22 cellular contexts compared by ENCODE assay signal in the genomic region with DNA sequence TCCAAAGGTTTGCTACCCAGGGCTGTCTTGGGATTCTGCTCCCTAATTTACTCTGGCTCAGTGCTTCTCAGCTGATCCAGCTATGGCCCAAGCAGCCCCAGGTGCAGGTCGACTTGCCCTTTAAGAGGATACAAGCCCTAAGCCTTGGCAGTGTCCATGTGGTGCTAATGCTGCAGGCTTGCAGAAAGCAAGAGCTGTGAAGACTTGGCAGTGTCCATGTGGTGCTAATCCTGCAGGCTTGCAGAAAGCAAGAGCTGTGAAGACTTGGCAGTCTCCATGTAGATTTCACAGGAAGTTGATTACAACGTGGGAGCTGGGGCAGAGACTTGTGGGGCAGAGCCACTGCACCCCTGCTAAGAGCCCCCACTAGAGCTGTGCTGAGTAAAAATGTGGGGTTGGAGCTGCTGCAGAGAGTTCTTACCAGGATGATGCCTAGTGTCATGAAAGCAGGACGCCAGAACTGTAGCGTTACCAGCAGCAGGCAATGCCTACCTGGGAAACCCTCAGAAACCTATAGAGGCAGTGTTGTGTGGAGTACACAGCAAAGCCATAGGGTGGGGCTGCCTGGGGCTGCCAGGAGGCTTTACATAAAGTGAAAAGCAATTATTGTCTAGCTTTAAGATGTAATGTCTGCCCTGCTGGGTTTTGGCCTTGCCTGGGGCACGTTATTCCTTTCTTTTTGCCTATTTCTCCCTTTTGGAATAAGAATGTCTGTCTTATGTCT. TPM values are rescaled to one million over a fixed set of nuclear protein-coding genes. Genes with fewer than 3 reads are reported as not detected.
DNase-seq lines count a peak whose midpoint lies in the region; ATAC-seq, FAIRE-seq and TF ChIP-seq lines count a peak whose summit lies in the region.
"Had no signal": no experiment of that assay in that cellular context is flagged by ENCODE, and none has a peak within 500 bp of the region (broad histone marks: within the 10 kb centered on the region; RNA-seq: fewer than 3 reads in every experiment).

No MANE protein-coding gene starts in this region.

- H4K20me1 ChIP-seq in H1 (replicated peaks in 1 of 2; ENCODE audit: control insufficient read depth in 1 of 2, insufficient read depth in 2 of 2, low read length in 2 of 2): no peaks in the 10 kb centered on the region

- peak; percentile 68 for ATAC-seq in left colon

- no peak for TF ChIP-seq EP300 in H1 (IDR thresholded peaks at IDR 0.05; ENCODE audit: borderline replicate concordance in 1 of 2, low read depth in 2 of 2, low read length in 2 of 2)

- H3K56ac ChIP-seq in H1 (replicated peaks; ENCODE audit: insufficient read length, low read depth, low read length): no peak overlapping the region

- H3K36me3 Mint-ChIP-seq in CD4-positive, alpha-beta memory T cell: no peaks in the 10 kb centered on the region
- H3K36me3 Mint-ChIP-seq: IgD-negative memory B cell had no signal

- peak overlapping the region; percentile 92; the same call in 1 of the 2 replicates for H2BK12ac ChIP-seq in H1 (ENCODE audit: low read depth, low read length)

- POLR2A ChIA-PET in H1 (lab: Charles Lee; ENCODE audit: partially characterized antibody): no interaction called here
- POLR2A ChIA-PET in CD4-positive, alpha-beta memory T cell (lab: Charles Lee; ENCODE audit: partially characterized antibody): no interaction called here

- DNase-seq in ELF-1 (ENCODE audit: low read depth, low spot score) (peak; percentile 37), HAP-1 (ENCODE audit: low spot score in 2 of 2) (peak; percentile 67 to 70), H1 (ENCODE audit: low read depth in 1 of 2, low spot score in 2 of 2) (no peak), left colon (no peak), NCI-H187 treated with DMSO at 0.1 percent for 48 hours (lab: John Stamatoyannopoulos, UW) (no peak), GM19240 (ENCODE audit: insufficient read length, low spot score) (no peak), COR-L47 (lab: John Stamatoyannopoulos, UW) (no peak)
- DNase-seq in CD4-positive, alpha-beta memory T cell: no peak
- DNase-seq: BE2C; Calu3; CD4-positive, alpha-beta T cell; MM.1S; NCI-H1092 treated with DMSO at 0.1 percent for 48 hours; NCI-H146; NCI-H2081; NCI-H2171 treated with DMSO at 0.1 percent for 48 hours; NCI-H446; NCI-H526 treated with DMSO at 0.1 percent for 48 hours; Peyer's patch had no signal

- H2AK5ac ChIP-seq in H1 (ENCODE audit: low read depth, low read length): no peak overlapping the region

- H3K4me1 ChIP-seq in HAP-1 (peaks cover 26% of the 10 kb centered on the region), H1 (replicated peaks in 1 of 4; ENCODE audit: control insufficient read depth in 3 of 4, insufficient read depth in 4 of 4, low read length in 3 of 4) (peaks cover 0 to 15% (median 8%) of the 10 kb centered on the region in 4 experiments; a peak in 4 of 7 replicates)
- no peaks in the 10 kb centered on the region for H3K4me1 ChIP-seq in CD4-positive, alpha-beta memory T cell (ENCODE audit: insufficient read depth, low read length)
- H3K4me1 ChIP-seq: BE2C, Peyer's patch had no signal

- no peak overlapping the region for H3K4me2 ChIP-seq in H1 (ENCODE audit: insufficient read depth in 1 of 2, low read depth in 2 of 2, low read length in 2 of 2)

- WGBS in H1 (ENCODE audit: extremely low coverage in 1 of 2, insufficient coverage in 1 of 2, insufficient read length in 1 of 2, insufficient replicate concordance in 2 of 2, low coverage in 1 of 2, low lambda C conversion rate in 2 of 2, missing lambda C conversion rate in 1 of 2), 2 experiments: 67% methylated on average over 5 of the region's 5 CpGs; no CpG with 5 or more reads in 1 of the 2 experiments

- H3K9me3 ChIP-seq in HAP-1: peaks cover 14% of the 10 kb centered on the region
- H3K9me3 ChIP-seq in H1 (ENCODE audit: insufficient read depth in 2 of 2, low read depth in 1 of 2, low read length in 1 of 2): no peaks in the 10 kb centered on the region
- H3K9me3 ChIP-seq in CD4-positive, alpha-beta memory T cell (ENCODE audit: control insufficient read depth in 1 of 2, low read length in 2 of 2): no peaks in the 10 kb centered on the region
- H3K9me3 ChIP-seq: BE2C, Peyer's patch had no signal

- no peak overlapping the region for H3K27ac Mint-ChIP-seq in CD4-positive, alpha-beta memory T cell
- H3K27ac Mint-ChIP-seq: CD4-positive, alpha-beta T cell; IgD-negative memory B cell had no signal

- CTCF ChIA-PET in H1 (lab: Charles Lee; ENCODE audit: partially characterized antibody): interaction anchor here (0.7 to 1.7 kb wide), 6 partner anchors 9 to 264 kb away, joined by 3 to 5 read pairs (median 4); a partner anchor contains a TSS
- CTCF ChIA-PET in CD4-positive, alpha-beta memory T cell (lab: Charles Lee; ENCODE audit: partially characterized antibody): no interaction called here

- H3K27me3 ChIP-seq in HAP-1 (ENCODE audit: low read depth) (no peaks in the 10 kb centered on the region), H1 (replicated peaks in 1 of 4; ENCODE audit: control insufficient read depth in 3 of 4, extremely low read depth in 1 of 4, insufficient read depth in 3 of 4, low read length in 3 of 4) (no peaks in the 10 kb centered on the region)
- no peaks in the 10 kb centered on the region for H3K27me3 ChIP-seq in CD4-positive, alpha-beta memory T cell (ENCODE audit: insufficient read depth, low read length)
- H3K27me3 ChIP-seq: BE2C, Peyer's patch had no signal

- H2BK15ac ChIP-seq in H1 (ENCODE audit: low read length): no peak overlapping the region

- TF ChIP-seq RAD21 in H1 (IDR thresholded peaks at IDR 0.05 in 1 of 2, conservative IDR thresholded peaks at IDR 0.05 in 1 of 2; ENCODE audit: low read depth in 2 of 2, low read length in 2 of 2): no peak; a peak in 1 of 4 replicates

- H3K27me3 Mint-ChIP-seq in CD4-positive, alpha-beta memory T cell: peaks cover 3 to 8% of the 10 kb centered on the region in 2 donors
- H3K27me3 Mint-ChIP-seq: IgD-negative memory B cell had no signal

- no peak overlapping the region for H4K5ac ChIP-seq in H1 (ENCODE audit: insufficient read length, low read depth, low read length)

- H3K27ac ChIP-seq in H1 (ENCODE audit: low read depth, low read length): 0 out of 2 replicates have a peak overlapping the region, but pooled peaks have one; percentile 5
- H3K27ac ChIP-seq in CD4-positive, alpha-beta memory T cell (ENCODE audit: low read depth, low read length): no peak overlapping the region
- H3K27ac ChIP-seq: Peyer's patch had no signal

- H2BK120ac ChIP-seq in H1 (replicated peaks; ENCODE audit: low read depth, low read length): no peak overlapping the region

- TF ChIP-seq POLR2A in H1 (IDR thresholded peaks at IDR 0.05; ENCODE audit: control extremely low read depth in 1 of 2, low read depth in 2 of 2, low read length in 2 of 2): no peak

- H4K91ac ChIP-seq in H1 (replicated peaks; ENCODE audit: insufficient read length, low read length): peak overlapping the region; percentile 81

- peak overlapping the region; percentile 94 for H2BK20ac ChIP-seq in H1 (ENCODE audit: low read length)

- no peak overlapping the region for H3K4me3 ChIP-seq in HAP-1
- no peak overlapping the region for H3K4me3 ChIP-seq in H1 (ENCODE audit: extremely low read depth in 1 of 4, insufficient read depth in 2 of 4, low read depth in 3 of 4, low read length in 4 of 4)
- H3K4me3 ChIP-seq in CD4-positive, alpha-beta memory T cell (ENCODE audit: low read length in 2 of 2): no peak overlapping the region
- H3K4me3 ChIP-seq: Peyer's patch had no signal

- in situ Hi-C loops in HAP-1 (cut with MboI; ENCODE audit: low sequenced_read_pairs): no loop called here

- no peak overlapping the region for H3K23ac ChIP-seq in H1 (ENCODE audit: insufficient read length)

- peak; percentile 55 for FAIRE-seq in H1 (lab: Jason Lieb, UNC)
- FAIRE-seq: A204.1 had no signal

- peak overlapping the region; percentile 85; the same call in 1 of the 2 replicates for H3K18ac ChIP-seq in H1 (ENCODE audit: extremely low read depth, low read length)

- H4K8ac ChIP-seq in H1 (ENCODE audit: extremely low read depth, insufficient read depth, low read length): no peak overlapping the region

- peak; percentile 7 to 32 (median 13); a peak in 3 of 4 replicates for TF ChIP-seq CTCF in H1 (IDR thresholded peaks at IDR 0.05; ENCODE audit: control extremely low read depth in 1 of 3, insufficient read depth in 1 of 3, low read depth in 1 of 3, low read length in 3 of 3)

- H3K4me1 Mint-ChIP-seq in CD4-positive, alpha-beta memory T cell: no peaks in the 10 kb centered on the region

- no peaks in the 10 kb centered on the region for H3K79me2 ChIP-seq in H1 (ENCODE audit: control insufficient read depth in 1 of 2, insufficient read depth in 2 of 2, low read length in 2 of 2)

- no peak overlapping the region for H2AFZ ChIP-seq in H1 (ENCODE audit: low read length)

- no peak overlapping the region for H3K4ac ChIP-seq in H1 (replicated peaks; ENCODE audit: insufficient read length, low read depth, low read length)

- no peak overlapping the region for H3K9ac ChIP-seq in H1 (replicated peaks in 1 of 4; ENCODE audit: extremely low read depth in 1 of 4, low read depth in 3 of 4, low read length in 3 of 4)

- no peak overlapping the region for H3K14ac ChIP-seq in H1 (ENCODE audit: insufficient read length)

- H3K36me3 ChIP-seq in HAP-1 (replicated peaks): no peaks in the 10 kb centered on the region
- H3K36me3 ChIP-seq in H1 (ENCODE audit: control insufficient read depth in 2 of 4, insufficient read depth in 4 of 4, low read length in 3 of 4): peaks cover 0 to 2% (median 0%) of the 10 kb centered on the region in 4 experiments; a peak in 1 of 8 replicates
- no peaks in the 10 kb centered on the region for H3K36me3 ChIP-seq in CD4-positive, alpha-beta memory T cell (ENCODE audit: insufficient read depth, low read length)
- H3K36me3 ChIP-seq: BE2C, Peyer's patch had no signal

- H3K9me3 Mint-ChIP-seq in CD4-positive, alpha-beta memory T cell: peaks cover 0 to 14% (median 4%) of the 10 kb centered on the region in 8 donors

- H3K4me3 Mint-ChIP-seq in CD4-positive, alpha-beta memory T cell: no peak overlapping the region
- H3K4me3 Mint-ChIP-seq: CD4-positive, alpha-beta T cell had no signal

- H2BK5ac ChIP-seq in H1 (ENCODE audit: low read depth, low read length): peak overlapping the region; percentile 88; the same call in 1 of the 2 replicates

- no peaks in the 10 kb centered on the region for H3K23me2 ChIP-seq in H1 (ENCODE audit: low read depth, low read length)

- intact Hi-C loops in left colon (cut with DNase I, micrococcal nuclease): no loop called here
- intact Hi-C loops in CD4-positive, alpha-beta memory T cell (cut with micrococcal nuclease): no loop called here

- H3K79me1 ChIP-seq in H1 (ENCODE audit: low read depth, low read length): no peaks in the 10 kb centered on the region

RNA-seq across cellular contexts. Expression of a gene that starts 16.1 kb away (rescaled TPM):
- not detected in 2 replicates for total RNA-seq in H1 (2021; fragmentation: NEBNext Ultra II Directional; extraction: Animal tissue kit (Norgen Biotek cat#: 25700))
- 0.05 TPM in 1 of 2 replicates, not detected in the other for polyA plus RNA-seq in H1 (2011; rRNA removed)
- 0.08 TPM for polyA plus RNA-seq in H1 (2011; cell fraction: cytosol; rRNA removed)
- polyA plus RNA-seq in H1 (2011; cell fraction: nucleus; rRNA removed): 0.67 TPM
- polyA plus RNA-seq in H1 (2012, experiment 1 of 2): not detected in 4 replicates
- polyA plus RNA-seq in H1 (2012, experiment 2 of 2): not detected
- polyA plus RNA-seq in H1 (2013, experiment 1 of 2): not detected
- not detected for polyA plus RNA-seq in H1 (2013, experiment 2 of 2)
- polyA minus RNA-seq in H1 (2011; rRNA and poly(A)+ RNA removed): 1.0 and 1.5 TPM in 2 replicates
- polyA minus RNA-seq in H1 (2011; cell fraction: cytosol; rRNA and poly(A)+ RNA removed): not detected
- 1.2 TPM for polyA minus RNA-seq in H1 (2011; cell fraction: nucleus; rRNA and poly(A)+ RNA removed)
- total RNA-seq in left colon: not detected
- not detected for total RNA-seq in CD4-positive, alpha-beta memory T cell
- under 1 TPM in 1 of 2 donors, not detected in 1; 0.18 TPM for polyA plus RNA-seq in CD4-positive, alpha-beta memory T cell
- total RNA-seq: Calu3; CD4-positive, alpha-beta T cell; HT1080; Peyer's patch had no signal
- polyA plus RNA-seq: IgD-negative memory B cell had no signal

RNA-seq across cellular contexts. Expression of a gene that starts 17.2 kb away (rescaled TPM):
- total RNA-seq in H1 (2021; fragmentation: NEBNext Ultra II Directional; extraction: Animal tissue kit (Norgen Biotek cat#: 25700)): not detected in 2 replicates
- not detected in 2 replicates for polyA plus RNA-seq in H1 (2011; rRNA removed)
- polyA plus RNA-seq in H1 (2011; cell fraction: cytosol; rRNA removed): not detected
- polyA plus RNA-seq in H1 (2011; cell fraction: nucleus; rRNA removed): 0.21 TPM
- polyA plus RNA-seq in H1 (2012, experiment 1 of 2): not detected in 4 replicates
- not detected for polyA plus RNA-seq in H1 (2012, experiment 2 of 2)
- not detected for polyA plus RNA-seq in H1 (2013, experiment 1 of 2)
- not detected for polyA plus RNA-seq in H1 (2013, experiment 2 of 2)
- polyA minus RNA-seq in H1 (2011; rRNA and poly(A)+ RNA removed): 0.39 and 0.98 TPM in 2 replicates
- not detected for polyA minus RNA-seq in H1 (2011; cell fraction: cytosol; rRNA and poly(A)+ RNA removed)
- 0.60 TPM for polyA minus RNA-seq in H1 (2011; cell fraction: nucleus; rRNA and poly(A)+ RNA removed)
- total RNA-seq in left colon: not detected
- total RNA-seq in CD4-positive, alpha-beta memory T cell: not detected
- not detected for polyA plus RNA-seq in CD4-positive, alpha-beta memory T cell
- total RNA-seq: Calu3; CD4-positive, alpha-beta T cell; HT1080; Peyer's patch had no signal
- polyA plus RNA-seq: IgD-negative memory B cell had no signal

Comparison
In these comparisons a context has a peak if more than half of its experiments do, and no peak if none do; other contexts are left out.
1. DNase-seq: peak in ELF-1 (single experiment) and HAP-1 (2 of 2); none in H1 (0 of 2), left colon (0 of 2), NCI-H187 treated with DMSO at 0.1 percent for 48 hours (single experiment), CD4-positive, alpha-beta memory T cell (0 of 5), GM19240 (single experiment) and COR-L47 (single experiment).